1 cellular context compared by ENCODE assay signal in genomic region chr5:179166171-179166885, GRCh38.
TF ChIP-seq lines count a peak whose summit lies in the region.

No MANE protein-coding gene starts in this region.

TF ChIP-seq in HCT116, 20 proteins besides CTCF, POLR2A, EP300 and RAD21 (continued from another document):
- TF ChIP-seq, protein P1, sequence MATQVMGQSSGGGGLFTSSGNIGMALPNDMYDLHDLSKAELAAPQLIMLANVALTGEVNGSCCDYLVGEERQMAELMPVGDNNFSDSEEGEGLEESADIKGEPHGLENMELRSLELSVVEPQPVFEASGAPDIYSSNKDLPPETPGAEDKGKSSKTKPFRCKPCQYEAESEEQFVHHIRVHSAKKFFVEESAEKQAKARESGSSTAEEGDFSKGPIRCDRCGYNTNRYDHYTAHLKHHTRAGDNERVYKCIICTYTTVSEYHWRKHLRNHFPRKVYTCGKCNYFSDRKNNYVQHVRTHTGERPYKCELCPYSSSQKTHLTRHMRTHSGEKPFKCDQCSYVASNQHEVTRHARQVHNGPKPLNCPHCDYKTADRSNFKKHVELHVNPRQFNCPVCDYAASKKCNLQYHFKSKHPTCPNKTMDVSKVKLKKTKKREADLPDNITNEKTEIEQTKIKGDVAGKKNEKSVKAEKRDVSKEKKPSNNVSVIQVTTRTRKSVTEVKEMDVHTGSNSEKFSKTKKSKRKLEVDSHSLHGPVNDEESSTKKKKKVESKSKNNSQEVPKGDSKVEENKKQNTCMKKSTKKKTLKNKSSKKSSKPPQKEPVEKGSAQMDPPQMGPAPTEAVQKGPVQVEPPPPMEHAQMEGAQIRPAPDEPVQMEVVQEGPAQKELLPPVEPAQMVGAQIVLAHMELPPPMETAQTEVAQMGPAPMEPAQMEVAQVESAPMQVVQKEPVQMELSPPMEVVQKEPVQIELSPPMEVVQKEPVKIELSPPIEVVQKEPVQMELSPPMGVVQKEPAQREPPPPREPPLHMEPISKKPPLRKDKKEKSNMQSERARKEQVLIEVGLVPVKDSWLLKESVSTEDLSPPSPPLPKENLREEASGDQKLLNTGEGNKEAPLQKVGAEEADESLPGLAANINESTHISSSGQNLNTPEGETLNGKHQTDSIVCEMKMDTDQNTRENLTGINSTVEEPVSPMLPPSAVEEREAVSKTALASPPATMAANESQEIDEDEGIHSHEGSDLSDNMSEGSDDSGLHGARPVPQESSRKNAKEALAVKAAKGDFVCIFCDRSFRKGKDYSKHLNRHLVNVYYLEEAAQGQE (IDR thresholded peaks at IDR 0.05; ENCODE audit: low read depth), result no peak
- no peak for TF ChIP-seq ZFX (IDR thresholded peaks at IDR 0.05)
